In genomic region chr16:66954097-66954659, GRCh38 we compare ENCODE assay signal across 8 cellular contexts. TPM values are rescaled to one million over a fixed set of nuclear protein-coding genes. Genes with fewer than 3 reads are reported as not detected.
DNase-seq lines count a peak whose midpoint lies in the region; ATAC-seq and TF ChIP-seq lines count a peak whose summit lies in the region.

No MANE protein-coding gene starts in this region.

- ATAC-seq in naive thymus-derived CD4-positive, alpha-beta T cell: peak; percentile 86
- peak; percentile 72 for ATAC-seq in stimulated activated memory B cell treated with anti-CD40 and anti-IgM and Interleukin-4, amounts not matched to agents 10 μg/mL and 1 μg/mL and 100 μg/mL, for 72 hours
- no peak for ATAC-seq in HG03469 (IDR thresholded peaks at IDR 0.05; ENCODE audit: unreplicated experiment)

- no peak overlapping the region for H3K4me3 ChIP-seq in esophagus muscularis mucosa
- H3K4me3 ChIP-seq in naive thymus-derived CD4-positive, alpha-beta T cell (ENCODE audit: low read length): no peak overlapping the region

- no peak for TF ChIP-seq POLR2A in esophagus muscularis mucosa (IDR thresholded peaks at IDR 0.05; ENCODE audit: low read depth)

- H3K36me3 Mint-ChIP-seq in naive thymus-derived CD4-positive, alpha-beta T cell: peaks cover 0 to 6% (median 0%) of the 10 kb centered on the region in 5 donors
- H3K36me3 Mint-ChIP-seq in stimulated activated memory B cell treated with anti-CD40 and anti-IgM and Interleukin-4, amounts not matched to agents 10 μg/mL and 1 μg/mL and 100 μg/mL, for 72 hours: no peaks in the 10 kb centered on the region

- intact Hi-C loops in esophagus muscularis mucosa (cut with DNase I): no loop called here
- intact Hi-C loops in naive thymus-derived CD4-positive, alpha-beta T cell (cut with micrococcal nuclease): loop anchor here (1.0 to 2.0 kb wide), 6 partner anchors 23 to 445 kb away; no protein-coding TSS in a partner anchor

- DNase-seq in ELF-1 (ENCODE audit: low read depth, low spot score) (peak; percentile 76), OCI-M2 (lab: John Stamatoyannopoulos, UW; ENCODE audit: unreplicated experiment) (peak; percentile 17), activated T-cell treated with anti-CD3 and anti-CD28 coated beads for 48 hours (ENCODE audit: low read depth) (peak; percentile 73), esophagus muscularis mucosa (ENCODE audit: extremely low spot score) (no peak)
- peak; percentile 46 to 78 (median 67) for DNase-seq in naive thymus-derived CD4-positive, alpha-beta T cell

- H3K4me1 ChIP-seq in esophagus muscularis mucosa: peaks cover 0 to 3% (median under 1%) of the 10 kb centered on the region in 4 donors
- no peaks in the 10 kb centered on the region for H3K4me1 ChIP-seq in naive thymus-derived CD4-positive, alpha-beta T cell (ENCODE audit: control insufficient read depth in 2 of 2, insufficient read depth in 2 of 2, low read length in 2 of 2)

- H3K27ac ChIP-seq in esophagus muscularis mucosa (replicated peaks in 1 of 4): no peak overlapping the region
- H3K27ac ChIP-seq in naive thymus-derived CD4-positive, alpha-beta T cell (ENCODE audit: low read depth, low read length): no peak overlapping the region

- TF ChIP-seq EP300 in Ishikawa (IDR thresholded peaks at IDR 0.05; ENCODE audit: borderline replicate concordance) (no peak), esophagus muscularis mucosa (IDR thresholded peaks at IDR 0.05) (no peak)

- peak; percentile 90 for TF ChIP-seq RAD21 in Ishikawa (IDR thresholded peaks at IDR 0.05; ENCODE audit: low read depth)

- H3K27me3 ChIP-seq in esophagus muscularis mucosa: peaks cover 0 to 21% (median 0%) of the 10 kb centered on the region in 4 donors
- no peaks in the 10 kb centered on the region for H3K27me3 ChIP-seq in naive thymus-derived CD4-positive, alpha-beta T cell (ENCODE audit: control insufficient read depth in 2 of 2, insufficient read depth in 2 of 2, low read length in 2 of 2)

- peak overlapping the region in 1 of 10 donors; percentile 5 for H3K4me3 Mint-ChIP-seq in naive thymus-derived CD4-positive, alpha-beta T cell
- H3K4me3 Mint-ChIP-seq in stimulated activated memory B cell treated with anti-CD40 and anti-IgM and Interleukin-4, amounts not matched to agents 10 μg/mL and 1 μg/mL and 100 μg/mL, for 72 hours: no peak overlapping the region

- no peaks in the 10 kb centered on the region for H3K9me3 ChIP-seq in esophagus muscularis mucosa
- no peaks in the 10 kb centered on the region for H3K9me3 ChIP-seq in naive thymus-derived CD4-positive, alpha-beta T cell (ENCODE audit: control insufficient read depth in 2 of 3, low read length in 3 of 3)

- POLR2A ChIA-PET in naive thymus-derived CD4-positive, alpha-beta T cell (lab: Charles Lee): interaction anchor here (0.6 kb wide), 1 partner anchor 355 kb away, joined by 3 read pairs; no protein-coding TSS in a partner anchor

- peak; percentile 74 to 82 (median 80) for TF ChIP-seq CTCF in esophagus muscularis mucosa (IDR thresholded peaks at IDR 0.05)

- H3K4me1 Mint-ChIP-seq in naive thymus-derived CD4-positive, alpha-beta T cell: peaks cover 11 to 27% (median 15%) of the 10 kb centered on the region in 7 donors
- peaks cover 12% of the 10 kb centered on the region for H3K4me1 Mint-ChIP-seq in stimulated activated memory B cell treated with anti-CD40 and anti-IgM and Interleukin-4, amounts not matched to agents 10 μg/mL and 1 μg/mL and 100 μg/mL, for 72 hours

- H3K36me3 ChIP-seq in esophagus muscularis mucosa: no peaks in the 10 kb centered on the region
- no peaks in the 10 kb centered on the region for H3K36me3 ChIP-seq in naive thymus-derived CD4-positive, alpha-beta T cell (ENCODE audit: control insufficient read depth in 2 of 3, insufficient read depth in 3 of 3, low read length in 3 of 3)

- H3K27ac Mint-ChIP-seq in naive thymus-derived CD4-positive, alpha-beta T cell: peak overlapping the region in 1 of 9 donors; percentile 4
- H3K27ac Mint-ChIP-seq in stimulated activated memory B cell treated with anti-CD40 and anti-IgM and Interleukin-4, amounts not matched to agents 10 μg/mL and 1 μg/mL and 100 μg/mL, for 72 hours: no peak overlapping the region

- peaks cover 31 to 40% (median 35%) of the 10 kb centered on the region in 5 donors for H3K27me3 Mint-ChIP-seq in naive thymus-derived CD4-positive, alpha-beta T cell
- peaks cover 46% of the 10 kb centered on the region for H3K27me3 Mint-ChIP-seq in stimulated activated memory B cell treated with anti-CD40 and anti-IgM and Interleukin-4, amounts not matched to agents 10 μg/mL and 1 μg/mL and 100 μg/mL, for 72 hours

- CTCF ChIA-PET in naive thymus-derived CD4-positive, alpha-beta T cell (lab: Charles Lee): interaction anchor here (0.5 to 1.2 kb wide), 3 partner anchors 87 to 1976 kb away, joined by 3 read pairs; no protein-coding TSS in a partner anchor

- WGBS in esophagus muscularis mucosa: 26% methylated on average over 8 of the region's 8 CpGs

- H3K9me3 Mint-ChIP-seq in naive thymus-derived CD4-positive, alpha-beta T cell: peaks cover 0 to 7% (median 0%) of the 10 kb centered on the region in 11 donors
- no peaks in the 10 kb centered on the region for H3K9me3 Mint-ChIP-seq in stimulated activated memory B cell treated with anti-CD40 and anti-IgM and Interleukin-4, amounts not matched to agents 10 μg/mL and 1 μg/mL and 100 μg/mL, for 72 hours

TF ChIP-seq in Ishikawa, 13 proteins besides CTCF, POLR2A, EP300 and RAD21:
- TF ChIP-seq NFIC (IDR thresholded peaks at IDR 0.05) (no peak), CREB1 (IDR thresholded peaks at IDR 0.05; ENCODE audit: low read depth) (no peak), TAF1 (IDR thresholded peaks at IDR 0.05; ENCODE audit: low read depth) (no peak), USF1 (IDR thresholded peaks at IDR 0.05) (no peak), YY1 (IDR thresholded peaks at IDR 0.05; ENCODE audit: low read depth) (no peak), TEAD4 (IDR thresholded peaks at IDR 0.05) (no peak), TCF12 (IDR thresholded peaks at IDR 0.05; ENCODE audit: low read depth) (no peak), ZBTB7A (IDR thresholded peaks at IDR 0.05; ENCODE audit: low read depth) (no peak), EGR1 (IDR thresholded peaks at IDR 0.05) (no peak), FOXM1 (IDR thresholded peaks at IDR 0.05; ENCODE audit: borderline replicate concordance, low read depth) (no peak), CEBPB (IDR thresholded peaks at IDR 0.05) (no peak)
- TF ChIP-seq, protein P1, sequence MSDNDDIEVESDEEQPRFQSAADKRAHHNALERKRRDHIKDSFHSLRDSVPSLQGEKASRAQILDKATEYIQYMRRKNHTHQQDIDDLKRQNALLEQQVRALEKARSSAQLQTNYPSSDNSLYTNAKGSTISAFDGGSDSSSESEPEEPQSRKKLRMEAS (IDR thresholded peaks at IDR 0.05): no peak
- TF ChIP-seq, protein P2, sequence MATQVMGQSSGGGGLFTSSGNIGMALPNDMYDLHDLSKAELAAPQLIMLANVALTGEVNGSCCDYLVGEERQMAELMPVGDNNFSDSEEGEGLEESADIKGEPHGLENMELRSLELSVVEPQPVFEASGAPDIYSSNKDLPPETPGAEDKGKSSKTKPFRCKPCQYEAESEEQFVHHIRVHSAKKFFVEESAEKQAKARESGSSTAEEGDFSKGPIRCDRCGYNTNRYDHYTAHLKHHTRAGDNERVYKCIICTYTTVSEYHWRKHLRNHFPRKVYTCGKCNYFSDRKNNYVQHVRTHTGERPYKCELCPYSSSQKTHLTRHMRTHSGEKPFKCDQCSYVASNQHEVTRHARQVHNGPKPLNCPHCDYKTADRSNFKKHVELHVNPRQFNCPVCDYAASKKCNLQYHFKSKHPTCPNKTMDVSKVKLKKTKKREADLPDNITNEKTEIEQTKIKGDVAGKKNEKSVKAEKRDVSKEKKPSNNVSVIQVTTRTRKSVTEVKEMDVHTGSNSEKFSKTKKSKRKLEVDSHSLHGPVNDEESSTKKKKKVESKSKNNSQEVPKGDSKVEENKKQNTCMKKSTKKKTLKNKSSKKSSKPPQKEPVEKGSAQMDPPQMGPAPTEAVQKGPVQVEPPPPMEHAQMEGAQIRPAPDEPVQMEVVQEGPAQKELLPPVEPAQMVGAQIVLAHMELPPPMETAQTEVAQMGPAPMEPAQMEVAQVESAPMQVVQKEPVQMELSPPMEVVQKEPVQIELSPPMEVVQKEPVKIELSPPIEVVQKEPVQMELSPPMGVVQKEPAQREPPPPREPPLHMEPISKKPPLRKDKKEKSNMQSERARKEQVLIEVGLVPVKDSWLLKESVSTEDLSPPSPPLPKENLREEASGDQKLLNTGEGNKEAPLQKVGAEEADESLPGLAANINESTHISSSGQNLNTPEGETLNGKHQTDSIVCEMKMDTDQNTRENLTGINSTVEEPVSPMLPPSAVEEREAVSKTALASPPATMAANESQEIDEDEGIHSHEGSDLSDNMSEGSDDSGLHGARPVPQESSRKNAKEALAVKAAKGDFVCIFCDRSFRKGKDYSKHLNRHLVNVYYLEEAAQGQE (IDR thresholded peaks at IDR 0.05; ENCODE audit: low read depth): no peak

RNA-seq across cellular contexts. Expression of gene CES3, which starts 6.9 kb away (rescaled TPM):
- under 1 TPM in 3 of 4 donors, not detected in 1; 0.23 to 0.42 (median 0.33) TPM for total RNA-seq in esophagus muscularis mucosa
- total RNA-seq in naive thymus-derived CD4-positive, alpha-beta T cell: 10 to 100 TPM in 1 of 5 experiments, under 1 TPM in 3, not detected in 1; 0.32 to 11.5 (median 0.77) TPM
- not detected for polyA plus RNA-seq in naive thymus-derived CD4-positive, alpha-beta T cell

RNA-seq across cellular contexts. Expression of gene CES2, which starts 18.9 kb away (rescaled TPM):
- total RNA-seq in esophagus muscularis mucosa: 10 to 100 TPM; 22.0 to 29.7 (median 26.8) TPM
- 10 to 100 TPM; 40.5 to 64.7 (median 55.3) TPM for total RNA-seq in naive thymus-derived CD4-positive, alpha-beta T cell
- polyA plus RNA-seq in naive thymus-derived CD4-positive, alpha-beta T cell: 10 to 100 TPM; 29.2 to 43.6 TPM

RNA-seq across cellular contexts. Expression of gene CIAO2B, which starts 20.0 kb away (rescaled TPM):
- 100 to 1,000 TPM in 1 of 4 donors, 10 to 100 TPM in 3; 83.1 to 101 (median 95.5) TPM for total RNA-seq in esophagus muscularis mucosa
- 100 to 1,000 TPM in 1 of 5 experiments, 10 to 100 TPM in 4; 47.0 to 116 (median 58.5) TPM for total RNA-seq in naive thymus-derived CD4-positive, alpha-beta T cell
- polyA plus RNA-seq in naive thymus-derived CD4-positive, alpha-beta T cell: 10 to 100 TPM; 89.0 to 93.4 TPM

RNA-seq across cellular contexts. Expression of gene RRAD, which starts 28.8 kb away (rescaled TPM):
- 10 to 100 TPM; 36.4 to 64.9 (median 55.4) TPM for total RNA-seq in esophagus muscularis mucosa
- 1 to 10 TPM in 1 of 5 experiments, under 1 TPM in 4; 0.24 to 1.6 (median 0.88) TPM for total RNA-seq in naive thymus-derived CD4-positive, alpha-beta T cell
- polyA plus RNA-seq in naive thymus-derived CD4-positive, alpha-beta T cell: not detected

RNA-seq across cellular contexts. Expression of gene CES4A, which starts 34.2 kb away (rescaled TPM):
- total RNA-seq in esophagus muscularis mucosa: 1 to 10 TPM; 2.7 to 4.0 (median 3.3) TPM
- 10 to 100 TPM; 17.2 to 53.8 (median 20.8) TPM for total RNA-seq in naive thymus-derived CD4-positive, alpha-beta T cell
- polyA plus RNA-seq in naive thymus-derived CD4-positive, alpha-beta T cell: 1 to 10 TPM; 5.1 to 7.6 TPM
